In the genomic region with DNA sequence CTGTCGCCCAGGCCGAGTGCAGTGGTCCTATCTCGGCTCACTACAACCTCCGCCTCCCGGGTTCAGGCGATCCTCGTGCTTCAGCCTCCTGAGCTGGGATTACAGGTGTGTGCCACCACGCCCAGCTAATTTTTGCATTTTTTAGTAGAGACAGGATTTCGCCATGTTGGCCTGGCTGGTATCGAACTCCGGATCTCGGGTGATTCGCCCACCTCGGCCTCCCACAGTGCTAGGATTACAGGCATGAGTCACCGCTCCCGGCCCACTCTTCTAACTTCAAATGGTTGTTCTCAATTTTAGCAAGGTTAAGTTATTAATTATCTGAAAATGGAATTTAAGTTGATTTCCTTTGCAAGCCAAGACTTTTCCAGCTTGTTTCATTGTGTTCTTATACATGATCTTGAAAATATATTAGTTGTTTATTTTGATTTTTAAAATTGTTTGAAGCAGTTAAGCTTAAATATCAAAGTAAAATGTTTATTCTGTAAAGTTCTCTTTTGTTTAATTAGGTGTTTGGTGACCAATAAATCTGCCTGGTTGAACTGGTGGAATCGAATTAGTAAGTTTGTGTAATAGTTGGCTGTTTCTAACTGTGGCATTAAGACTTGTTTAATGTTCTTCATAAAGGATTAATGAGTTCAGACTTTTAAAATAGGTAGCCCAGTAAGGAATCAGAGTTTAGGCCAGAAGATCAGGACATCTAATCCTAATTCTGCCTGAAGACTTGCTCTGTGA, we compare ENCODE assay signal across 10 cellular contexts. TPM values are rescaled to one million over a fixed set of nuclear protein-coding genes. Genes with fewer than 3 reads are reported as not detected.
DNase-seq lines count a peak whose midpoint lies in the region; FAIRE-seq and TF ChIP-seq lines count a peak whose summit lies in the region.
"Had no signal": no experiment of that assay in that cellular context is flagged by ENCODE, and none has a peak within 500 bp of the region (broad histone marks: within the 10 kb centered on the region; RNA-seq: fewer than 3 reads in every experiment).

No MANE protein-coding gene starts in this region.

- H3K79me2 ChIP-seq in PC-9 (ENCODE audit: low read depth) (peaks cover 52% of the 10 kb centered on the region), H1 (ENCODE audit: control insufficient read depth in 1 of 2, insufficient read depth in 2 of 2, low read length in 2 of 2) (no peaks in the 10 kb centered on the region)

- peaks cover 10% of the 10 kb centered on the region for H3F3A ChIP-seq in PC-9 (ENCODE audit: insufficient read depth, low read depth)

- H3K27ac ChIP-seq in PC-9 = peak overlapping the region; percentile 47; the same call in 1 of the 2 replicates
- H3K27ac ChIP-seq in H1 (ENCODE audit: low read depth, low read length) = no peak overlapping the region
- no peak overlapping the region for H3K27ac ChIP-seq in kidney (ENCODE audit: low read depth in 2 of 2, low read length in 2 of 2)
- no peak overlapping the region for H3K27ac ChIP-seq in testis

- H3K9ac ChIP-seq in H1 (replicated peaks in 1 of 4; ENCODE audit: extremely low read depth in 1 of 4, low read depth in 3 of 4, low read length in 3 of 4) (no peak overlapping the region), kidney (ENCODE audit: low read length in 2 of 2) (no peak overlapping the region)

- H3K56ac ChIP-seq in H1 (replicated peaks; ENCODE audit: insufficient read length, low read depth, low read length) = no peak overlapping the region

- no peak for TF ChIP-seq CTCF in PC-9 (conservative IDR thresholded peaks at IDR 0.05)
- TF ChIP-seq CTCF in H1 (IDR thresholded peaks at IDR 0.05; ENCODE audit: control extremely low read depth in 1 of 3, insufficient read depth in 1 of 3, low read depth in 1 of 3, low read length in 3 of 3) = no peak
- TF ChIP-seq CTCF in kidney (IDR thresholded peaks at IDR 0.05; ENCODE audit: borderline replicate concordance, extremely low read depth, insufficient read depth) = no peak
- TF ChIP-seq CTCF in testis (IDR thresholded peaks at IDR 0.05) = no peak

- TF ChIP-seq EP300 in H1 (IDR thresholded peaks at IDR 0.05; ENCODE audit: borderline replicate concordance in 1 of 2, low read depth in 2 of 2, low read length in 2 of 2) = no peak

- WGBS in H1 (ENCODE audit: extremely low coverage in 1 of 2, insufficient coverage in 1 of 2, insufficient read length in 1 of 2, insufficient replicate concordance in 2 of 2, low coverage in 1 of 2, low lambda C conversion rate in 2 of 2, missing lambda C conversion rate in 1 of 2), 2 experiments = 90% methylated on average over 17 of the region's 17 CpGs; no CpG with 5 or more reads in 1 of the 2 experiments
- WGBS in testis, 2 donors = 65 to 81% methylated on average over 17 of the region's 17 CpGs

- H3K36me3 ChIP-seq in PC-9 (ENCODE audit: low read depth) (peaks cover 13% of the 10 kb centered on the region), H1 (ENCODE audit: control insufficient read depth in 2 of 4, insufficient read depth in 4 of 4, low read length in 3 of 4) (no peaks in the 10 kb centered on the region), kidney (ENCODE audit: control insufficient read depth in 1 of 2, insufficient read depth in 2 of 2, low read length in 2 of 2) (peaks cover 0 to 2% of the 10 kb centered on the region in 2 donors), testis (ENCODE audit: low read depth, missing control alignments) (no peaks in the 10 kb centered on the region)

- no peak overlapping the region for H3K14ac ChIP-seq in H1 (ENCODE audit: insufficient read length)

- peaks cover 13% of the 10 kb centered on the region; the same call in 1 of the 2 replicates for H3K23me2 ChIP-seq in H1 (ENCODE audit: low read depth, low read length)

- no peak overlapping the region for H2AK5ac ChIP-seq in H1 (ENCODE audit: low read depth, low read length)

- no peak overlapping the region for H2BK120ac ChIP-seq in H1 (replicated peaks; ENCODE audit: low read depth, low read length)

- FAIRE-seq in H1 (lab: Jason Lieb, UNC) (no peak), kidney (lab: Jason Lieb, UNC) (no peak), frontal cortex (lab: Jason Lieb, UNC) (no peak)
- FAIRE-seq: GM12878 had no signal

- no peak overlapping the region for H3K18ac ChIP-seq in H1 (ENCODE audit: extremely low read depth, low read length)

- no peak overlapping the region for H2BK5ac ChIP-seq in H1 (ENCODE audit: low read depth, low read length)

- no peaks in the 10 kb centered on the region for H3K79me1 ChIP-seq in H1 (ENCODE audit: low read depth, low read length)

- POLR2A ChIA-PET in PC-9 (lab: Charles Lee; ENCODE audit: unreplicated experiment) = no interaction called here
- POLR2A ChIA-PET in H1 (lab: Charles Lee; ENCODE audit: partially characterized antibody) = interaction anchor here (0.6 to 0.8 kb wide), 2 partner anchors 9 to 208 kb away, joined by 3 read pairs; no protein-coding TSS in a partner anchor

- H4K91ac ChIP-seq in H1 (replicated peaks; ENCODE audit: insufficient read length, low read length) = no peak overlapping the region

- no peaks in the 10 kb centered on the region for H3K9me2 ChIP-seq in PC-9 (ENCODE audit: insufficient read depth)

- H2BK20ac ChIP-seq in H1 (ENCODE audit: low read length) = no peak overlapping the region

- intact Hi-C loops in PC-9 (cut with micrococcal nuclease; ENCODE audit: unreplicated experiment) (no loop called here), kidney (cut with DNase I) (no loop called here), testis (cut with DNase I; ENCODE audit: low total_unique reads) (no loop called here)

- no peak overlapping the region for H3K4ac ChIP-seq in H1 (replicated peaks; ENCODE audit: insufficient read length, low read depth, low read length)

- no peak overlapping the region for H4K8ac ChIP-seq in H1 (ENCODE audit: extremely low read depth, insufficient read depth, low read length)

- H3K23ac ChIP-seq in H1 (ENCODE audit: insufficient read length) = no peak overlapping the region

- H4K20me1 ChIP-seq in PC-9 (ENCODE audit: insufficient read depth) (no peaks in the 10 kb centered on the region), H1 (replicated peaks in 1 of 2; ENCODE audit: control insufficient read depth in 1 of 2, insufficient read depth in 2 of 2, low read length in 2 of 2) (peaks cover 0 to 1% of the 10 kb centered on the region in 2 experiments)

- H3K27me3 ChIP-seq in PC-9 (ENCODE audit: insufficient read depth, low read depth) = no peaks in the 10 kb centered on the region
- peaks cover 7 to 34% (median 22%) of the 10 kb centered on the region in 4 experiments for H3K27me3 ChIP-seq in H1 (replicated peaks in 1 of 4; ENCODE audit: control insufficient read depth in 3 of 4, extremely low read depth in 1 of 4, insufficient read depth in 3 of 4, low read length in 3 of 4)
- no peaks in the 10 kb centered on the region for H3K27me3 ChIP-seq in testis

- H2BK15ac ChIP-seq in H1 (ENCODE audit: low read length) = no peak overlapping the region

- H3K4me2 ChIP-seq in PC-9 = peak overlapping the region; percentile 94
- no peak overlapping the region; a peak in 1 of 4 replicates for H3K4me2 ChIP-seq in H1 (ENCODE audit: insufficient read depth in 1 of 2, low read depth in 2 of 2, low read length in 2 of 2)

- H2BK12ac ChIP-seq in H1 (ENCODE audit: low read depth, low read length) = no peak overlapping the region

- TF ChIP-seq POLR2A in H1 (IDR thresholded peaks at IDR 0.05; ENCODE audit: control extremely low read depth in 1 of 2, low read depth in 2 of 2, low read length in 2 of 2) = no peak
- TF ChIP-seq POLR2A in testis (IDR thresholded peaks at IDR 0.05) = no peak

- H3K9me3 ChIP-seq in PC-9 (ENCODE audit: insufficient read depth, low read depth) = no peaks in the 10 kb centered on the region
- H3K9me3 ChIP-seq in H1 (ENCODE audit: insufficient read depth in 2 of 2, low read depth in 1 of 2, low read length in 1 of 2) = no peaks in the 10 kb centered on the region
- no peaks in the 10 kb centered on the region for H3K9me3 ChIP-seq in kidney (ENCODE audit: control insufficient read depth in 1 of 2, low read length in 2 of 2)
- no peaks in the 10 kb centered on the region for H3K9me3 ChIP-seq in testis

- H3K4me3 ChIP-seq in PC-9 (peak overlapping the region; percentile 80; the same call in 1 of the 2 replicates), H1 (ENCODE audit: extremely low read depth in 1 of 4, insufficient read depth in 2 of 4, low read depth in 3 of 4, low read length in 4 of 4) (no peak overlapping the region), kidney (ENCODE audit: low read length in 2 of 2) (no peak overlapping the region), testis (no peak overlapping the region)

- peak; percentile 54 for DNase-seq in ELR (ENCODE audit: low read depth)
- peak; percentile 12 to 42 for DNase-seq in PC-9
- no peak for DNase-seq in H1 (ENCODE audit: low read depth in 1 of 2, low spot score in 2 of 2)
- DNase-seq in stimulated activated CD4-positive, alpha-beta T cell treated with anti-CD3 and anti-CD28 coated beads, Interleukin-2, amount 100 ng/mL, for 4 hours (ENCODE audit: low read depth) = peak; percentile 30
- no peak for DNase-seq in kidney
- DNase-seq in testis = no peak
- DNase-seq in NCI-H1105 (lab: John Stamatoyannopoulos, UW) = no peak
- no peak for DNase-seq in frontal cortex (ENCODE audit: low spot score in 2 of 2)
- DNase-seq: NCI-H2227 treated with DMSO at 0.1 percent for 48 hours had no signal

- CTCF ChIA-PET in PC-9 (lab: Charles Lee) (interaction anchor here (0.6 kb wide), 1 partner anchor 161 kb away, joined by 7 read pairs; no protein-coding TSS in a partner anchor), H1 (lab: Charles Lee; ENCODE audit: partially characterized antibody) (interaction anchor here (0.6 to 1.3 kb wide), 6 partner anchors 10 to 138 kb away, joined by 3 to 5 read pairs (median 3); no protein-coding TSS in a partner anchor)

- BruUV-seq in PC-9 (replicated peaks; lab: Mats Ljungman, UMichigan) = no TSS peak

- H2AFZ ChIP-seq in PC-9 = no peak overlapping the region
- H2AFZ ChIP-seq in H1 (ENCODE audit: low read length) = no peak overlapping the region

- TF ChIP-seq RAD21 in H1 (IDR thresholded peaks at IDR 0.05 in 1 of 2, conservative IDR thresholded peaks at IDR 0.05 in 1 of 2; ENCODE audit: low read depth in 2 of 2, low read length in 2 of 2) = no peak

- no peak overlapping the region for H4K5ac ChIP-seq in H1 (ENCODE audit: insufficient read length, low read depth, low read length)

- H3K4me1 ChIP-seq in PC-9 (replicated peaks; ENCODE audit: insufficient read depth) (peaks cover 31% of the 10 kb centered on the region; the same call in 1 of the 2 replicates), H1 (replicated peaks in 1 of 4; ENCODE audit: control insufficient read depth in 3 of 4, insufficient read depth in 4 of 4, low read length in 3 of 4) (peaks cover 0 to 3% (median 0%) of the 10 kb centered on the region in 4 experiments; a peak in 2 of 7 replicates), kidney (ENCODE audit: control insufficient read depth in 1 of 2, insufficient read depth in 1 of 2, low read depth in 1 of 2, low read length in 2 of 2) (no peaks in the 10 kb centered on the region), testis (peaks cover 5% of the 10 kb centered on the region)

RNA-seq across cellular contexts. Expression of a gene that starts 2.3 kb away (rescaled TPM):
- total RNA-seq in PC-9 (2021) = 21.9 and 28.8 TPM in 2 replicates
- 7.1 and 7.6 TPM in 2 replicates for total RNA-seq in H1 (2021; fragmentation: NEBNext Ultra II Directional; extraction: Animal tissue kit (Norgen Biotek cat#: 25700))
- polyA plus RNA-seq in H1 (2011; rRNA removed) = 2.2 and 2.7 TPM in 2 replicates
- polyA plus RNA-seq in H1 (2011; cell fraction: cytosol; rRNA removed) = 3.8 TPM
- 2.7 TPM for polyA plus RNA-seq in H1 (2011; cell fraction: nucleus; rRNA removed)
- 2.0 to 4.5 TPM (median 2.8 TPM) in 4 replicates for polyA plus RNA-seq in H1 (2012, experiment 1 of 2)
- polyA plus RNA-seq in H1 (2012, experiment 2 of 2) = 1.6 TPM
- 3.9 TPM for polyA plus RNA-seq in H1 (2013, experiment 1 of 2)
- polyA plus RNA-seq in H1 (2013, experiment 2 of 2) = 3.8 TPM
- polyA minus RNA-seq in H1 (2011; rRNA and poly(A)+ RNA removed) = 2.1 and 3.1 TPM in 2 replicates
- 5.2 TPM for polyA minus RNA-seq in H1 (2011; cell fraction: cytosol; rRNA and poly(A)+ RNA removed)
- 5.0 TPM for polyA minus RNA-seq in H1 (2011; cell fraction: nucleus; rRNA and poly(A)+ RNA removed)
- total RNA-seq in kidney = 14.4 TPM
- 5.7 TPM for polyA plus RNA-seq in kidney (ENCODE audit: insufficient read depth, low read depth, low replicate concordance)
- total RNA-seq in testis = 1 to 10 TPM; 6.9 to 7.1 TPM
- 4.4 TPM for polyA plus RNA-seq in testis (ENCODE audit: insufficient read depth, low read depth, low replicate concordance)
- 19.6 TPM for total RNA-seq in frontal cortex

RNA-seq across cellular contexts. Expression of a gene that starts 30.3 kb away (rescaled TPM):
- total RNA-seq in PC-9 (2021) = not detected in 2 replicates
- 4.2 and 4.9 TPM in 2 replicates for total RNA-seq in H1 (2021; fragmentation: NEBNext Ultra II Directional; extraction: Animal tissue kit (Norgen Biotek cat#: 25700))
- polyA plus RNA-seq in H1 (2011; rRNA removed) = 1.8 and 2.6 TPM in 2 replicates
- polyA plus RNA-seq in H1 (2011; cell fraction: cytosol; rRNA removed) = 2.8 TPM
- 1.9 TPM for polyA plus RNA-seq in H1 (2011; cell fraction: nucleus; rRNA removed)
- 2.8 to 4.4 TPM (median 3.9 TPM) in 4 replicates for polyA plus RNA-seq in H1 (2012, experiment 1 of 2)
- 0.64 TPM for polyA plus RNA-seq in H1 (2012, experiment 2 of 2)
- 2.5 TPM for polyA plus RNA-seq in H1 (2013, experiment 1 of 2)
- polyA plus RNA-seq in H1 (2013, experiment 2 of 2) = 2.5 TPM
- polyA minus RNA-seq in H1 (2011; rRNA and poly(A)+ RNA removed) = 1.5 and 3.0 TPM in 2 replicates
- polyA minus RNA-seq in H1 (2011; cell fraction: cytosol; rRNA and poly(A)+ RNA removed) = 2.3 TPM
- 4.5 TPM for polyA minus RNA-seq in H1 (2011; cell fraction: nucleus; rRNA and poly(A)+ RNA removed)
- total RNA-seq in kidney = 2.3 TPM
- polyA plus RNA-seq in kidney (ENCODE audit: insufficient read depth, low read depth, low replicate concordance) = 1.0 TPM
- total RNA-seq in testis = 10 to 100 TPM; 14.7 to 21.7 TPM
- polyA plus RNA-seq in testis (ENCODE audit: insufficient read depth, low read depth, low replicate concordance) = 30.1 TPM
- 36.7 TPM for total RNA-seq in frontal cortex
- total RNA-seq: GM12878 had no signal

Comparison
In these comparisons a context has a peak if more than half of its experiments do, and no peak if none do; other contexts are left out.
1. DNase-seq: peak in ELR (single experiment), PC-9 (2 of 2) and stimulated activated CD4-positive, alpha-beta T cell treated with anti-CD3 and anti-CD28 coated beads, Interleukin-2, amount 100 ng/mL, for 4 hours (single experiment); none in H1 (0 of 2), kidney (single experiment), testis (single experiment), NCI-H1105 (single experiment) and frontal cortex (0 of 2).